ENCODE assay signal across 11 cellular contexts in genomic region chr3:17749705-17750293, GRCh38. TPM values are rescaled to one million over a fixed set of nuclear protein-coding genes. Genes with fewer than 3 reads are reported as not detected.
DNase-seq lines count a peak whose midpoint lies in the region; ATAC-seq and TF ChIP-seq lines count a peak whose summit lies in the region.
"Had no signal": no experiment of that assay in that cellular context is flagged by ENCODE, and none has a peak within 500 bp of the region (broad histone marks: within the 10 kb centered on the region; RNA-seq: fewer than 3 reads in every experiment).

No MANE protein-coding gene starts in this region.

- no peaks in the 10 kb centered on the region; a peak in 1 of 4 replicates for H3K4me1 ChIP-seq in SK-N-SH (ENCODE audit: control insufficient read depth in 1 of 2, insufficient read depth in 2 of 2, low read depth in 1 of 2, low read length in 1 of 2)

- H3K27me3 ChIP-seq in SK-N-SH (ENCODE audit: insufficient read depth): no peaks in the 10 kb centered on the region

- in situ Hi-C loops in KBM-7 (cut with MboI; ENCODE audit: low pct_unique_long_range_greater_than_20kb, low sequenced_read_pairs): no loop called here

- peak overlapping the region; percentile 73 for H3K4me3 Mint-ChIP-seq in activated T-helper 1 cell treated with anti-CD3 and anti-CD28 coated beads, Interleukin-12 subunit alpha, Interleukin-12 subunit beta, Interleukin-2, Interleukin-4 antibody, amounts not matched to agents 30 ng/mL and 10 ng/mL and 1 ng/mL, durations not matched to agents 14 hours and 24 hours and 36 hours
- H3K4me3 Mint-ChIP-seq in osteocyte (ENCODE audit: unreplicated experiment): peak overlapping the region; percentile 3

- no peaks in the 10 kb centered on the region for H3K36me3 Mint-ChIP-seq in activated T-helper 1 cell treated with anti-CD3 and anti-CD28 coated beads, Interleukin-12 subunit alpha, Interleukin-12 subunit beta, Interleukin-2, Interleukin-4 antibody, amounts not matched to agents 30 ng/mL and 10 ng/mL and 1 ng/mL, durations not matched to agents 14 hours and 24 hours and 36 hours (ENCODE audit: low read depth)
- H3K36me3 Mint-ChIP-seq in osteocyte (ENCODE audit: unreplicated experiment): no peaks in the 10 kb centered on the region

- no peaks in the 10 kb centered on the region for H3K79me2 ChIP-seq in SK-N-SH (ENCODE audit: insufficient read depth)

- H3K27ac ChIP-seq in SK-N-SH (ENCODE audit: low read depth in 2 of 2, low read length in 1 of 2): no peak overlapping the region
- H3K27ac ChIP-seq: WERI-Rb-1 had no signal

- no peak overlapping the region for H2AFZ ChIP-seq in SK-N-SH (ENCODE audit: low read depth)

- no peaks in the 10 kb centered on the region for H3K9me3 Mint-ChIP-seq in activated T-helper 1 cell treated with anti-CD3 and anti-CD28 coated beads, Interleukin-12 subunit alpha, Interleukin-12 subunit beta, Interleukin-2, Interleukin-4 antibody, amounts not matched to agents 30 ng/mL and 10 ng/mL and 1 ng/mL, durations not matched to agents 14 hours and 24 hours and 36 hours
- H3K9me3 Mint-ChIP-seq in osteocyte (ENCODE audit: unreplicated experiment): no peaks in the 10 kb centered on the region

- POLR2A ChIA-PET in SK-N-SH (lab: Yijun Ruan, JAX): no interaction called here

- no peaks in the 10 kb centered on the region for H3K9me2 ChIP-seq in SK-N-SH

- intact Hi-C loops in activated T-helper 1 cell treated with anti-CD3 and anti-CD28 coated beads, Interleukin-12 subunit alpha, Interleukin-12 subunit beta, Interleukin-2, Interleukin-4 antibody, amounts not matched to agents 30 ng/mL and 10 ng/mL and 1 ng/mL, durations not matched to agents 14 hours and 24 hours and 36 hours (cut with micrococcal nuclease): loop anchor here (10.0 kb wide), 2 partner anchors 725 to 1485 kb away; partner anchors contain the start of genes DPH3 and OXNAD1

- no peak overlapping the region for H3K9ac ChIP-seq in SK-N-SH

- H3K4me3 ChIP-seq in SK-N-SH (ENCODE audit: low read depth in 2 of 2, low read length in 1 of 2): no peak overlapping the region

- peaks cover 29% of the 10 kb centered on the region for H3K4me1 Mint-ChIP-seq in activated T-helper 1 cell treated with anti-CD3 and anti-CD28 coated beads, Interleukin-12 subunit alpha, Interleukin-12 subunit beta, Interleukin-2, Interleukin-4 antibody, amounts not matched to agents 30 ng/mL and 10 ng/mL and 1 ng/mL, durations not matched to agents 14 hours and 24 hours and 36 hours (ENCODE audit: low read depth)
- H3K4me1 Mint-ChIP-seq in osteocyte (ENCODE audit: unreplicated experiment): peaks cover 9% of the 10 kb centered on the region

- H3K27me3 Mint-ChIP-seq in activated T-helper 1 cell treated with anti-CD3 and anti-CD28 coated beads, Interleukin-12 subunit alpha, Interleukin-12 subunit beta, Interleukin-2, Interleukin-4 antibody, amounts not matched to agents 30 ng/mL and 10 ng/mL and 1 ng/mL, durations not matched to agents 14 hours and 24 hours and 36 hours (ENCODE audit: insufficient read depth): no peaks in the 10 kb centered on the region
- no peaks in the 10 kb centered on the region for H3K27me3 Mint-ChIP-seq in osteocyte (ENCODE audit: unreplicated experiment)

- no peaks in the 10 kb centered on the region for H3K9me3 ChIP-seq in SK-N-SH

- no peaks in the 10 kb centered on the region for H3K36me3 ChIP-seq in SK-N-SH (replicated peaks in 1 of 2; ENCODE audit: control insufficient read depth in 1 of 2, insufficient read depth in 2 of 2, low read length in 1 of 2)
- H3K36me3 ChIP-seq: WERI-Rb-1 had no signal

- H3K27ac Mint-ChIP-seq in activated T-helper 1 cell treated with anti-CD3 and anti-CD28 coated beads, Interleukin-12 subunit alpha, Interleukin-12 subunit beta, Interleukin-2, Interleukin-4 antibody, amounts not matched to agents 30 ng/mL and 10 ng/mL and 1 ng/mL, durations not matched to agents 14 hours and 24 hours and 36 hours: no peak overlapping the region
- no peak overlapping the region for H3K27ac Mint-ChIP-seq in osteocyte (ENCODE audit: unreplicated experiment)

- TF ChIP-seq RAD21 in SK-N-SH (IDR thresholded peaks at IDR 0.05; ENCODE audit: low read length): no peak

- WGBS in SK-N-SH (ENCODE audit: low lambda C conversion rate): 73% methylated on average over 3 of the region's 3 CpGs

- H3F3A ChIP-seq in SK-N-SH (replicated peaks; ENCODE audit: insufficient read depth): no peaks in the 10 kb centered on the region

- TF ChIP-seq CTCF in SK-N-SH (IDR thresholded peaks at IDR 0.05): no peak
- no peak for TF ChIP-seq CTCF in osteocyte (IDR thresholded peaks at IDR 0.05)

- CTCF ChIA-PET in SK-N-SH (lab: Yijun Ruan, JAX): no interaction called here

- no peak for TF ChIP-seq EP300 in SK-N-SH (IDR thresholded peaks at IDR 0.05; ENCODE audit: borderline replicate concordance in 1 of 2, low read depth in 1 of 2, low read length in 1 of 2)

- no peaks in the 10 kb centered on the region for H4K20me1 ChIP-seq in SK-N-SH (ENCODE audit: insufficient read depth)

- H3K4me2 ChIP-seq in SK-N-SH: no peak overlapping the region

- no peak for DNase-seq in SK-N-SH
- no peak for DNase-seq in activated T-helper 1 cell treated with anti-CD3 and anti-CD28 coated beads, Interleukin-12 subunit alpha, Interleukin-12 subunit beta, Interleukin-2, Interleukin-4 antibody, amounts not matched to agents 30 ng/mL and 10 ng/mL and 1 ng/mL, durations not matched to agents 14 hours and 24 hours and 36 hours (ENCODE audit: low spot score)
- DNase-seq in osteocyte (ENCODE audit: extremely low spot score, unreplicated experiment): no peak
- DNase-seq in cerebellum (ENCODE audit: low spot score): no peak
- no peak for DNase-seq in KBM-7
- no peak for DNase-seq in NCI-H774 (lab: John Stamatoyannopoulos, UW)
- DNase-seq: 8988T, NCI-H187 treated with DMSO at 0.1 percent for 48 hours, WERI-Rb-1 had no signal

- ATAC-seq in SK-N-SH treated with all-trans-retinoic acid at 6 μM for 48 hours: peak; percentile 48; the same call in 2 of the 3 replicates
- ATAC-seq in HG02852 (IDR thresholded peaks at IDR 0.05; ENCODE audit: unreplicated experiment): peak; percentile 31

TF ChIP-seq in SK-N-SH treated with all-trans-retinoic acid at 6 μM for 48 hours, 23 proteins besides CTCF, POLR2A, EP300 and RAD21:
- TF ChIP-seq TCF4 (CRISPR knock-in tag; IDR thresholded peaks at IDR 0.05; ENCODE audit: borderline replicate concordance) (no peak), ZNF565 (CRISPR knock-in tag; conservative IDR thresholded peaks at IDR 0.05; ENCODE audit: low read depth) (no peak), RARB (CRISPR knock-in tag; IDR thresholded peaks at IDR 0.05) (no peak)

TF ChIP-seq in SK-N-SH, 30 proteins besides CTCF, POLR2A, EP300 and RAD21 (continues in another document):
- TF ChIP-seq TAF1 (IDR thresholded peaks at IDR 0.05; ENCODE audit: borderline replicate concordance, low read depth, low read length) (no peak), TCF12 (IDR thresholded peaks at IDR 0.05) (no peak), GATA2 (CRISPR knock-in tag; IDR thresholded peaks at IDR 0.05) (no peak), ELF1 (IDR thresholded peaks at IDR 0.05) (no peak), MXI1 (IDR thresholded peaks at IDR 0.05; ENCODE audit: low read depth, low read length) (no peak), REST (IDR thresholded peaks at IDR 0.05; ENCODE audit: low read depth, low read length) (no peak), RCOR1 (IDR thresholded peaks at IDR 0.05; ENCODE audit: low read length) (no peak), NRF1 (IDR thresholded peaks at IDR 0.05; ENCODE audit: low read depth, low read length) (no peak), TEAD4 (IDR thresholded peaks at IDR 0.05; ENCODE audit: borderline replicate concordance, insufficient read depth) (no peak)
- TF ChIP-seq, protein P1, sequence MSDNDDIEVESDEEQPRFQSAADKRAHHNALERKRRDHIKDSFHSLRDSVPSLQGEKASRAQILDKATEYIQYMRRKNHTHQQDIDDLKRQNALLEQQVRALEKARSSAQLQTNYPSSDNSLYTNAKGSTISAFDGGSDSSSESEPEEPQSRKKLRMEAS (IDR thresholded peaks at IDR 0.05; ENCODE audit: low read depth): no peak

RNA-seq across cellular contexts. Expression of gene TBC1D5, which starts 7.4 kb away (rescaled TPM):
- polyA plus RNA-seq in SK-N-SH (2012; rRNA removed): 19.5 and 22.5 TPM in 2 replicates
- 22.1 and 24.4 TPM in 2 replicates for polyA plus RNA-seq in SK-N-SH (2012; cell fraction: cytosol; rRNA removed)
- 9.1 and 15.2 TPM in 2 replicates for polyA plus RNA-seq in SK-N-SH (2012; cell fraction: nucleus; rRNA removed)
- 31.4 and 33.8 TPM in 2 replicates for total RNA-seq in activated T-helper 1 cell treated with anti-CD3 and anti-CD28 coated beads, Interleukin-12 subunit alpha, Interleukin-12 subunit beta, Interleukin-2, Interleukin-4 antibody, amounts not matched to agents 30 ng/mL and 10 ng/mL and 1 ng/mL, durations not matched to agents 14 hours and 24 hours and 36 hours
- total RNA-seq in osteocyte: 63.9 and 69.2 TPM in 2 replicates
- total RNA-seq in cerebellum: 95.1 TPM
